Comparison of ENCODE assay signal across 2 cellular contexts in the genomic region with DNA sequence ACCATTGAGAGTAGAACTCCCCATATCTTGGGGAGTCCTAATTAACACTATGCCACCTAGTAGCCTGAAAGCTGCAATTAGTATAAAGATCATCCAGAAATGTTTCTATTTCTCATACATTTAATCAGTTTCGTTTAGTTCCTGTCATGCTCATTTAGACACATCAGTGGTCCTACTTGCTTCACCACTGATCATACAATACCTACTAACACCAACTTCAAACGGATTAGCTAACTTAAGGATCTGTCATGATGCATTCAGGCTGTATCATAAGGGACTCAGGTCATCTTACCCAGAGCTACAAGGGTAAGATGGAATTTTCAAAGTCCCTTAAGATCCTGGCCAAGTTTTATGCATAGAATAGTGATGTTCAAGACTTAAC.
TF ChIP-seq lines count a peak whose summit lies in the region.

No MANE protein-coding gene starts in this region.

TF ChIP-seq in A549, 52 proteins besides CTCF, POLR2A, EP300 and RAD21:
- peak; percentile 96 for TF ChIP-seq HOXA7 (CRISPR knock-in tag; IDR thresholded peaks at IDR 0.05)
- TF ChIP-seq FOXS1 (CRISPR knock-in tag; IDR thresholded peaks at IDR 0.05): no peak
- no peak for TF ChIP-seq JUN (IDR thresholded peaks at IDR 0.05)
- peak; percentile 34; the same call in 1 of the 2 replicates for TF ChIP-seq RARB (CRISPR knock-in tag; IDR thresholded peaks at IDR 0.05)
- no peak for TF ChIP-seq PHF8 (IDR thresholded peaks at IDR 0.05; ENCODE audit: borderline replicate concordance, low read depth)
- peak; percentile 41; the same call in 1 of the 2 replicates for TF ChIP-seq TP53 (CRISPR knock-in tag; IDR thresholded peaks at IDR 0.05)

TF ChIP-seq in endothelial cell of umbilical vein, 7 proteins besides CTCF, POLR2A, EP300 and RAD21:
- TF ChIP-seq GATA2 (IDR thresholded peaks at IDR 0.05; ENCODE audit: insufficient read depth, insufficient read length, low read depth, low read length) (no peak), MAX (IDR thresholded peaks at IDR 0.05; ENCODE audit: insufficient read depth, insufficient read length) (no peak), JUN (IDR thresholded peaks at IDR 0.05; ENCODE audit: borderline replicate concordance, insufficient read depth, insufficient read length, low read depth) (no peak), EZH2 (IDR thresholded peaks at IDR 0.05; ENCODE audit: borderline replicate concordance, low read depth, low read length, severe bottlenecking) (no peak), FOS (IDR thresholded peaks at IDR 0.05; ENCODE audit: borderline replicate concordance, insufficient read depth, low read length) (no peak), MYC (IDR thresholded peaks at IDR 0.05; ENCODE audit: low read depth, low read length) (no peak), POLR2AphosphoS5 (IDR thresholded peaks at IDR 0.05; ENCODE audit: insufficient read depth, low read depth, low read length) (no peak)
